Comparison of ENCODE assay signal across 21 cellular contexts in genomic region chr9:38677660-38678303, GRCh38. TPM values are rescaled to one million over a fixed set of nuclear protein-coding genes. Genes with fewer than 3 reads are reported as not detected.
"Had no signal": no experiment of that assay in that cellular context is flagged by ENCODE, and none has a peak within 500 bp of the region (broad histone marks: within the 10 kb centered on the region; RNA-seq: fewer than 3 reads in every experiment).

No MANE protein-coding gene starts in this region.

- H3K27ac ChIP-seq: epithelial cell of prostate, ovary, skin epidermis, testis, VCaP had no signal

- H3K9me3 Mint-ChIP-seq: activated naive CD4-positive, alpha-beta T cell treated with anti-CD3 and anti-CD28 coated beads for 36 hours; activated T-helper 17 cell treated with anti-CD3 and anti-CD28 coated beads, Interleukin-2, amount 50 U/mL, for 72 hours; dendritic cell treated with granulocyte-macrophage colony-stimulating factor and Interleukin-4, amounts not matched to agents 40 ng/mL and 50 ng/mL, for 4 days; effector memory CD8-positive, alpha-beta T cell; immature natural killer cell; natural killer cell treated with Interleukin-12 subunit alpha and Interleukin-12 subunit beta and Interleukin-15 and Interleukin-18, amount 100 ng/mL, for 72 hours; stimulated activated naive CD8-positive, alpha-beta T cell treated with anti-CD3 and anti-CD28 coated beads, Interleukin-15, amount 100 ng/mL, for 72 hours had no signal

- H3K36me3 ChIP-seq: ovary had no signal

- ATAC-seq: activated CD8-positive, alpha-beta T cell treated with anti-CD3 and anti-CD28 coated beads, Interleukin-2, amount 10 ng/mL, durations not matched to agents 7 days and 5 days; activated T-helper 17 cell treated with anti-CD3 and anti-CD28 coated beads, Interleukin-2, amount 50 U/mL, for 72 hours; effector memory CD8-positive, alpha-beta T cell; stimulated activated naive CD8-positive, alpha-beta T cell treated with anti-CD3 and anti-CD28 coated beads, Interleukin-15, amount 100 ng/mL, for 72 hours had no signal

- DNase-seq: activated CD4-positive, alpha-beta T cell treated with anti-CD3 and anti-CD28 coated beads for 4 hours; activated CD8-positive, alpha-beta memory T cell treated with anti-CD3 and anti-CD28 coated beads, Interleukin-2, amount 50 U/mL, for 48 hours; activated CD8-positive, alpha-beta T cell treated with anti-CD3 and anti-CD28 coated beads, Interleukin-2, amount 10 ng/mL, durations not matched to agents 7 days and 5 days; activated naive CD4-positive, alpha-beta T cell treated with anti-CD3 and anti-CD28 coated beads for 36 hours; central memory CD4-positive, alpha-beta T cell; effector memory CD8-positive, alpha-beta T cell; immature natural killer cell; mammary epithelial cell; stimulated activated CD4-positive, alpha-beta T cell treated with anti-CD3 and anti-CD28 coated beads, Interleukin-4, amount 100 ng/mL, for 4 hours; stimulated activated naive CD8-positive, alpha-beta T cell treated with anti-CD3 and anti-CD28 coated beads, Interleukin-15, amount 100 ng/mL, for 72 hours; testis had no signal

- H3K9me3 ChIP-seq: ovary, testis had no signal

- H3K4me1 ChIP-seq: testis had no signal

- H3K4me3 ChIP-seq: ovary, skin epidermis, testis had no signal

- H3K27ac Mint-ChIP-seq: activated CD8-positive, alpha-beta T cell treated with anti-CD3 and anti-CD28 coated beads, Interleukin-2, amount 10 ng/mL, durations not matched to agents 7 days and 5 days; activated naive CD4-positive, alpha-beta T cell treated with anti-CD3 and anti-CD28 coated beads for 36 hours; activated T-helper 17 cell treated with anti-CD3 and anti-CD28 coated beads, Interleukin-2, amount 50 U/mL, for 72 hours; dendritic cell treated with granulocyte-macrophage colony-stimulating factor and Interleukin-4, amounts not matched to agents 40 ng/mL and 50 ng/mL, for 4 days; effector memory CD8-positive, alpha-beta T cell; immature natural killer cell; natural killer cell treated with Interleukin-12 subunit alpha and Interleukin-12 subunit beta and Interleukin-15 and Interleukin-18, amount 100 ng/mL, for 72 hours; stimulated activated naive CD8-positive, alpha-beta T cell treated with anti-CD3 and anti-CD28 coated beads, Interleukin-15, amount 100 ng/mL, for 72 hours had no signal

- H3K4me3 Mint-ChIP-seq: activated CD8-positive, alpha-beta T cell treated with anti-CD3 and anti-CD28 coated beads, Interleukin-2, amount 10 ng/mL, durations not matched to agents 7 days and 5 days; activated naive CD4-positive, alpha-beta T cell treated with anti-CD3 and anti-CD28 coated beads for 36 hours; activated T-helper 17 cell treated with anti-CD3 and anti-CD28 coated beads, Interleukin-2, amount 50 U/mL, for 72 hours; dendritic cell treated with granulocyte-macrophage colony-stimulating factor and Interleukin-4, amounts not matched to agents 40 ng/mL and 50 ng/mL, for 4 days; effector memory CD8-positive, alpha-beta T cell; immature natural killer cell; natural killer cell treated with Interleukin-12 subunit alpha and Interleukin-12 subunit beta and Interleukin-15 and Interleukin-18, amount 100 ng/mL, for 72 hours; stimulated activated naive CD8-positive, alpha-beta T cell treated with anti-CD3 and anti-CD28 coated beads, Interleukin-15, amount 100 ng/mL, for 72 hours had no signal

- H3K27me3 ChIP-seq: ovary, testis had no signal

- H3K36me3 Mint-ChIP-seq: immature natural killer cell; natural killer cell treated with Interleukin-12 subunit alpha and Interleukin-12 subunit beta and Interleukin-15 and Interleukin-18, amount 100 ng/mL, for 72 hours had no signal

RNA-seq across cellular contexts. Expression of gene FAM240B, which starts 42.2 kb away (rescaled TPM):
- total RNA-seq: activated CD8-positive, alpha-beta T cell treated with anti-CD3 and anti-CD28 coated beads, Interleukin-2, amount 10 ng/mL, durations not matched to agents 7 days and 5 days; activated naive CD4-positive, alpha-beta T cell treated with anti-CD3 and anti-CD28 coated beads for 36 hours; activated T-helper 17 cell treated with anti-CD3 and anti-CD28 coated beads, Interleukin-2, amount 50 U/mL, for 72 hours; mammary epithelial cell; mucosa of gallbladder; natural killer cell treated with Interleukin-12 subunit alpha and Interleukin-12 subunit beta and Interleukin-15 and Interleukin-18, amount 100 ng/mL, for 72 hours; ovary; SK-MEL-5 had no signal
- polyA plus RNA-seq: adipose tissue, immature natural killer cell, mammary epithelial cell, ovary had no signal

RNA-seq across cellular contexts. Expression of gene ANKRD18A, which starts 57.4 kb away (rescaled TPM):
- total RNA-seq: SK-MEL-5 had no signal
- polyA plus RNA-seq: immature natural killer cell had no signal
